Comparison of ENCODE assay signal across 8 cellular contexts in the genomic region with DNA sequence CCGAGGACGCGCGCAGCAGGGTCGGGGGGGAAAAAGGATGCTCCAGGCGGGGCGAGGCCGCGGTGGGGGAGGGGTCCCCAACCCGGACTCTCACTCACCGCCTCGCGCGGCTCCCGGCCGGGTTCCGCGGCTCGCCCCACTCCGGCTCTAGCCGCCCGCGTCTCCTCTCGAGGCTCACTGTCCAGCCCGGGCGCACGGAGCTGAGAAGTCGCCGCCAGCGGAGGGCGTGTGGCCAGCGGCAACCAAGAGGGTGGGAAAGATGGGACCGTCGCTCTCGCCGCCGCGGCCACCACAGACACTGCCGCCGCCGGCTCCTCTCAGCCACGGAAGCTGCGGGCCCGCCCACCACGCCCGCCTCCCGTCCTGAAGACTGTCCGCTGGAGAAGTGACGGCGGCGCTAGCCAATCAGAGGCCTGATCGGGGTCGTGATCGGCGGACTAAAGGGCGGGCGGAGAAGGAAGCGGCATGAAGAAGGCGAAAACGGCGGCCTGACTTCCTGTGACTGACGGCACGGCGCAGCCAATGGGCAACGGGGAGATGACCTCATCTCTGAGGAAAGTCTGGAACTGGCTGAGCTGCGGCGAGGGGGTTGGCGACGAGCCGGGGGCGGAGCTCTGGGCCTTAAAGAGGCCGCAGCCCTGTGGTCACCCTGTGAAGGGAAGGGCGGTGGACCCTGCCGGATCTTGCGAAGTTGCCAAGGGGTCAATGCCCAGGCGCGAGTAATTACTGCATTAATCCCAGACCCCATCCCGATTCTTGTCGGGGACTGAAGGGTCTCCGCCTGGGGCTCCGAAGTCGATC. TPM values are rescaled to one million over a fixed set of nuclear protein-coding genes. Genes with fewer than 3 reads are reported as not detected.
A peak's percentile ranks its signal among the peaks of the same experiment; 100 is the strongest.
DNase-seq lines count a peak whose midpoint lies in the region; TF ChIP-seq lines count a peak whose summit lies in the region.

A gene (minus strand): TSS at position 340 of the 801 bp plus-strand sequence.

- peak within 1 kb of the TSS; percentile 92 for H3K27ac Mint-ChIP-seq in activated naive CD4-positive, alpha-beta T cell treated with anti-CD3 and anti-CD28 coated beads for 36 hours

- H3K4me1 ChIP-seq in neuron (ENCODE audit: insufficient read depth, low read length), result peaks cover 20% of the 10 kb centered on the region
- peaks cover 5 to 34% (median 33%) of the 10 kb centered on the region in 5 donors for H3K4me1 ChIP-seq in subcutaneous abdominal adipose tissue (ENCODE audit: control insufficient read depth in 5 of 5, insufficient read depth in 5 of 5, low read length in 5 of 5)

- no peaks in the 10 kb centered on the region for H3K27me3 ChIP-seq in neuron (ENCODE audit: insufficient read depth, low read length)
- H3K27me3 ChIP-seq in subcutaneous abdominal adipose tissue (ENCODE audit: control insufficient read depth in 5 of 5, insufficient read depth in 4 of 5, low read length in 5 of 5), result no peaks in the 10 kb centered on the region

- peaks cover 40% of the 10 kb centered on the region for H3K4me1 Mint-ChIP-seq in activated naive CD4-positive, alpha-beta T cell treated with anti-CD3 and anti-CD28 coated beads for 36 hours (ENCODE audit: low read depth)

- peak within 1 kb of the TSS; percentile 91 for H2AFZ ChIP-seq in neuron (ENCODE audit: low read depth, low read length)

- peak; percentile 98 for DNase-seq in GM03348 (ENCODE audit: low spot score)
- peak; percentile 99 for DNase-seq in HFF-Myc (ENCODE audit: extremely low read depth, low read depth)
- peak; percentile 99 for DNase-seq in NAMALWA (ENCODE audit: low spot score)
- peak; percentile 100 for DNase-seq in SK-N-DZ (ENCODE audit: low spot score)
- peak; percentile 100 for DNase-seq in activated naive CD4-positive, alpha-beta T cell treated with anti-CD3 and anti-CD28 coated beads for 36 hours
- peak; percentile 99 for DNase-seq in foreskin melanocyte

- no peaks in the 10 kb centered on the region for H3K27me3 Mint-ChIP-seq in activated naive CD4-positive, alpha-beta T cell treated with anti-CD3 and anti-CD28 coated beads for 36 hours (ENCODE audit: low read depth)

- no peaks in the 10 kb centered on the region for H3K9me3 Mint-ChIP-seq in activated naive CD4-positive, alpha-beta T cell treated with anti-CD3 and anti-CD28 coated beads for 36 hours

- H3K4me3 ChIP-seq in HFF-Myc (replicated peaks; ENCODE audit: low read depth, low read length) (peak within 1 kb of the TSS; percentile 80), neuron (ENCODE audit: low read length) (peak within 1 kb of the TSS; percentile 82), subcutaneous abdominal adipose tissue (ENCODE audit: low read depth in 1 of 5, low read length in 5 of 5) (peak within 1 kb of the TSS; percentile 78 to 96 (median 86))

- H3K4me3 Mint-ChIP-seq in activated naive CD4-positive, alpha-beta T cell treated with anti-CD3 and anti-CD28 coated beads for 36 hours, result peak within 1 kb of the TSS; percentile 87

- intact Hi-C loops in activated naive CD4-positive, alpha-beta T cell treated with anti-CD3 and anti-CD28 coated beads for 36 hours (cut with micrococcal nuclease), result loop anchor here (1.0 to 5.0 kb wide), 7 partner anchors 53 to 454 kb away; a partner anchor contains a TSS

- no peak for TF ChIP-seq CTCF in HFF-Myc (IDR thresholded peaks at IDR 0.05; ENCODE audit: low read depth, low read length, missing control alignments)

- H3K36me3 ChIP-seq in neuron (ENCODE audit: insufficient read depth, low read length) (no peaks in the 10 kb centered on the region), subcutaneous abdominal adipose tissue (ENCODE audit: control insufficient read depth in 5 of 5, insufficient read depth in 5 of 5, low read length in 5 of 5) (no peaks in the 10 kb centered on the region)

- H3K36me3 Mint-ChIP-seq in activated naive CD4-positive, alpha-beta T cell treated with anti-CD3 and anti-CD28 coated beads for 36 hours (ENCODE audit: low read depth), result peaks cover 1% of the 10 kb centered on the region

- peak within 1 kb of the TSS; percentile 88 for H3K27ac ChIP-seq in subcutaneous abdominal adipose tissue (ENCODE audit: low read depth, low read length)

- CTCF ChIA-PET in activated naive CD4-positive, alpha-beta T cell treated with anti-CD3 and anti-CD28 coated beads for 36 hours (lab: Charles Lee), result interaction anchor here (0.6 to 1.7 kb wide), 8 partner anchors 9 to 882 kb away, joined by 3 to 12 read pairs (median 3); no protein-coding TSS in a partner anchor

- H3K9me3 ChIP-seq in neuron (ENCODE audit: low read length) (no peaks in the 10 kb centered on the region), subcutaneous abdominal adipose tissue (ENCODE audit: control insufficient read depth in 5 of 5, low read length in 5 of 5) (no peaks in the 10 kb centered on the region)

- peak within 1 kb of the TSS; percentile 86 to 97 (median 89) for H3K9ac ChIP-seq in subcutaneous abdominal adipose tissue (ENCODE audit: low read length in 5 of 5)

RNA-seq across cellular contexts. Expression of the gene that starts here (rescaled TPM):
- 23.9 and 44.0 TPM in 2 replicates for polyA plus RNA-seq in SK-N-DZ (2014; cell fraction: cytosol; rRNA removed)
- 12.4 and 27.9 TPM in 2 replicates for polyA plus RNA-seq in SK-N-DZ (2014; cell fraction: nucleus; rRNA removed)
- total RNA-seq in activated naive CD4-positive, alpha-beta T cell treated with anti-CD3 and anti-CD28 coated beads for 36 hours, result 10 to 100 TPM; 47.2 to 48.9 TPM

Comparison
In these comparisons a context has a peak if more than half of its experiments do, and no peak if none do; other contexts are left out.
1. Peak in every context shown above with its lines: DNase-seq, H3K4me3 ChIP-seq and H3K27ac ChIP-seq.